Comparison of ENCODE assay signal across 8 cellular contexts in the genomic region with DNA sequence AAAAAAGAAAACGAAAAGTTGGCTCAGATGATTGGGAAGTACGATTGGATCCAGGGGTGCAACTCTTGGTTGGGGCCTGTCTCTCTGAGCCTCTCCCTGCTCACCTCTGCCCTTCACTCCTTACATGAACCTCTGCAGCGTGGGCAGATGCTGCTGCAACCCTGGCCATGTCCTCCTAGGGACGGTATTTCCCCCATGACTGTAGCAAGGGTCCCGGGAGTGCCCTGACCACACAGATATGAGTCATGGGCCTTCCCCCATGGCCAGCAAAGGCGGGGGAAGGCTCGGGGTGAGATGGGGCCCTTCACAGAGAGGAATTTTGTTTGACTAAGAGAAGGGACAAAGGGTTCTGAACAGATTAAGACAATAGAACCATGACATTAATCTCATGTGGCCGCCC.
DNase-seq lines count a peak whose midpoint lies in the region; ATAC-seq and TF ChIP-seq lines count a peak whose summit lies in the region.

No MANE protein-coding gene starts in this region.

- TF ChIP-seq CTCF in NB4 (IDR thresholded peaks at IDR 0.05; ENCODE audit: low read depth, low read length) (peak; percentile 17), omental fat pad (IDR thresholded peaks at IDR 0.05) (no peak)

- no peaks in the 10 kb centered on the region for H3K27me3 ChIP-seq in adipocyte (replicated peaks; ENCODE audit: control insufficient read depth, insufficient read depth, low read length)

- peaks cover 24% of the 10 kb centered on the region for H3K4me1 ChIP-seq in adipocyte (ENCODE audit: control insufficient read depth, insufficient read depth, low read length)

- ATAC-seq in GM18505 (IDR thresholded peaks at IDR 0.05; ENCODE audit: unreplicated experiment) = peak; percentile 86
- peak; percentile 79 for ATAC-seq in omental fat pad (ENCODE audit: low FRiP score)

- H3K4me3 ChIP-seq in NB4 (ENCODE audit: low read depth, low read length) (no peak overlapping the region), adipocyte (ENCODE audit: low read length) (no peak overlapping the region)

- no peak overlapping the region for H3K9ac ChIP-seq in adipocyte (ENCODE audit: low read length)

- DNase-seq in HCEC 1CT = peak; percentile 77
- DNase-seq in NB4 (ENCODE audit: low read depth) = peak; percentile 96
- DNase-seq in adipocyte (ENCODE audit: low read depth) = peak; percentile 64
- DNase-seq in omental fat pad (ENCODE audit: low spot score) = no peak
- no peak for DNase-seq in NCI-H748 treated with DMSO at 0.1 percent for 48 hours (lab: John Stamatoyannopoulos, UW)
- DNase-seq in NCI-H69 (lab: John Stamatoyannopoulos, UW) = no peak
- no peak for DNase-seq in GDM1 (lab: John Stamatoyannopoulos, UW)

- H3K36me3 ChIP-seq in adipocyte (ENCODE audit: control insufficient read depth, insufficient read depth, low read length, severe bottlenecking) = peaks cover 6% of the 10 kb centered on the region

- peak; percentile 10 for TF ChIP-seq POLR2A in GM18505 (IDR thresholded peaks at IDR 0.05; ENCODE audit: borderline replicate concordance, extremely low read depth, insufficient read depth, insufficient read length)
- TF ChIP-seq POLR2A in NB4 (IDR thresholded peaks at IDR 0.05; ENCODE audit: extremely low read depth, insufficient read length) = no peak

- H3K9me3 ChIP-seq in adipocyte (ENCODE audit: control insufficient read depth, low read length) = peaks cover 8% of the 10 kb centered on the region

Comparison
In these comparisons a context has a peak if more than half of its experiments do, and no peak if none do; other contexts are left out.
1. DNase-seq: peak in HCEC 1CT (single experiment), NB4 (single experiment) and adipocyte (single experiment); none in omental fat pad (single experiment), NCI-H748 treated with DMSO at 0.1 percent for 48 hours (single experiment), NCI-H69 (single experiment) and GDM1 (single experiment).